ENCODE assay signal across 1 cellular context in the genomic region with DNA sequence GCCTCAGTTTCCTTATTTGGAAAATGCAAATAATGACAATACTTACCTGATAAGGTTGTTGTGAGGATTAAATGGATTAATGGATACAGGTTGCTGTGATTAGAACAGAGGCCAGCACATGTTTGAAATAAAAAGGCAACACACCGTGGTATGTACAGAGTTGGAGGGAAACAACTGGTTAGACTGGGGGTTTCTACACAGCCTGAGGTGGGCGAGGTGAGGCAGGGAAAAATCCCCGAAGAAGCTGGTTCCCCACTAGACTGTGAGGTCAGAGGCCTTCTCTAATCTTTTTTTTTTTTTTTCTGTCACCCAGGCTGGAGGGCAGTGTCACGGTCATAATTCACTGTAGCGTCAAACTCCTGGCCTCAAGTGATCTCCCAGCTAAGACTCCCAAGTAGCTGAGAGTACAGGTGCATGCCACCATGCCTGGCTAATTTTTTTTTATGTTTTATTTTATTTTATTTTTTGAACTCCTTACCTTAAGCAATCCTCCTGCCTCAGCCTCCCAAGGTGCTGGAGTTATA.
TF ChIP-seq lines count a peak whose summit lies in the region.

No MANE protein-coding gene starts in this region.

TF ChIP-seq in GM23338, 12 proteins besides CTCF, POLR2A, EP300 and RAD21 (continued from another document):
- TF ChIP-seq STAT1 (IDR thresholded peaks at IDR 0.05; ENCODE audit: unreplicated experiment) (no peak), ZNF331 (CRISPR knock-in tag; IDR thresholded peaks at IDR 0.05; ENCODE audit: low read depth) (no peak), EZH2phosphoT487 (IDR thresholded peaks at IDR 0.05; ENCODE audit: unreplicated experiment) (no peak)
TF ChIP-seq in GM23338: peak in this region for 0.
